In the genomic region with DNA sequence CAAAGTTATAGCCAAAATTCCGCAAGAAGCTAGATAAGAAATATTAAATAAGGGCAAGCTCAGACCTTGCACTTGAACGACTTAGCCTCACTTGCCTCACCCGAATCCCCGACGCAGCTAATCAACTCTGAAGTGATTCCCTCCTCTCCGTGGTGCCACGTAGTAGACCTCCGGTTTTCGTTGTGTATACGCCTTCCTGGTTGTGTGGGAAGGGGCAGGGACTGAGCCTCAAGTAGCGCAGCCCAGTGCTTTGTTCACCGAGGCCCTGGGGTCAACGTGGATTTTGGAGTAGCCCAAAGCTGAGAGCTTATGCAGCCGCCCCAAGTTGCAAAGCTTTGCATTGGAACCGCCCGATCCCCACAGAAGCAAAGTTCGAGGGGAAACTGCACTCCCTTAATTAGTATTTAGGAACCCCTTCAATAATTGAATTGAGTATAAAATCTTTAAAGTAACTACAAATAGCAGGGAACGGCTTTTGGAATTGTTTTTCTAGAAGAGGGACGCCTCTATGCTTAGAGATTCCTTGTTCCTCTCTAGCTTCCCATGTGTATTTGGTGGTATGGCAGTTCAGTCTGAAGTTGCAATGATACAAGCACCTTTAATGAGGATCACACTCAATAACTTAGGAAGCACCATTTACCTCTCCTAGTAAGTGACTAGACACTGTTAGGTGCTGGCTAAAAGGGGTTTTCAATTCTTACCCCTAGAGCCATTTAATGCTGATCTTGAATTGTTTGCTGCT, we compare ENCODE assay signal across 8 cellular contexts. TPM values are rescaled to one million over a fixed set of nuclear protein-coding genes. Genes with fewer than 3 reads are reported as not detected.
DNase-seq lines count a peak whose midpoint lies in the region; ATAC-seq and TF ChIP-seq lines count a peak whose summit lies in the region.

No MANE protein-coding gene starts in this region.

- peaks cover 23% of the 10 kb centered on the region for H3K79me2 ChIP-seq in ACC112 (ENCODE audit: control insufficient read depth, insufficient read depth, low read length, unreplicated experiment)
- H3K79me2 ChIP-seq in H9 (ENCODE audit: insufficient read depth, low read length), result no peaks in the 10 kb centered on the region

- no peak overlapping the region for H4K8ac ChIP-seq in H9 (replicated peaks; ENCODE audit: insufficient read length, low read depth, low read length)

- no peak overlapping the region for H2BK5ac ChIP-seq in H9 (ENCODE audit: insufficient read length, low read length)

- no peak overlapping the region for H2AK5ac ChIP-seq in H9 (ENCODE audit: insufficient read length, low read length)

- no peak overlapping the region for H2AFZ ChIP-seq in ACC112 (ENCODE audit: low read length, unreplicated experiment)
- H2AFZ ChIP-seq in H9 (ENCODE audit: low read length), result no peak overlapping the region

- no peaks in the 10 kb centered on the region for H4K20me1 ChIP-seq in H9 (ENCODE audit: control insufficient read depth, insufficient read depth, insufficient read length)

- peak overlapping the region in 1 of 3 experiments; percentile 86; a peak in 1 of 7 replicates for H3K27ac Mint-ChIP-seq in H9

- no peak for ATAC-seq in HG03442 (IDR thresholded peaks at IDR 0.05; ENCODE audit: unreplicated experiment)
- ATAC-seq in HG03108 (IDR thresholded peaks at IDR 0.05; ENCODE audit: unreplicated experiment), result no peak

- H3K9me3 Mint-ChIP-seq in H9, result peaks cover 12 to 40% of the 10 kb centered on the region in 2 experiments

- H3K36me3 Mint-ChIP-seq in H9 (ENCODE audit: insufficient read depth in 1 of 3, low read depth in 3 of 3), result peaks cover 3 to 6% (median 5%) of the 10 kb centered on the region in 3 experiments; a peak in 3 of 7 replicates

- H3K27me3 ChIP-seq in ACC112 (ENCODE audit: insufficient read depth, low read length) (no peaks in the 10 kb centered on the region), H9 (ENCODE audit: insufficient read depth, low read length) (no peaks in the 10 kb centered on the region; the same call in 1 of the 2 replicates), muscle layer of duodenum (ENCODE audit: low read depth, low read length) (no peaks in the 10 kb centered on the region)

- H3K14ac ChIP-seq in H9 (ENCODE audit: insufficient read depth, low read length), result peak overlapping the region; percentile 68; the same call in 1 of the 2 replicates

- H3K9ac ChIP-seq in H9 (ENCODE audit: extremely low read depth, insufficient read length, low read length), result peak overlapping the region; percentile 76

- H3K56ac ChIP-seq in H9 (ENCODE audit: insufficient read length, low read depth, low read length), result no peak overlapping the region

- WGBS in H9 (ENCODE audit: extremely low coverage, insufficient read length, low lambda C conversion rate), result no CpG with 5 or more reads among the region's 19 CpGs

- H3K4ac ChIP-seq in H9 (ENCODE audit: low read depth, low read length), result no peak overlapping the region

- H3K4me1 Mint-ChIP-seq in H9, result peaks cover 5 to 9% of the 10 kb centered on the region in 2 experiments; a peak in 3 of 4 replicates

- H3K9me3 ChIP-seq in H9 (ENCODE audit: control insufficient read depth, low read depth, low read length), result no peaks in the 10 kb centered on the region
- H3K9me3 ChIP-seq in muscle layer of duodenum (ENCODE audit: control insufficient read depth in 1 of 2, low read length in 2 of 2), result no peaks in the 10 kb centered on the region

- H2BK120ac ChIP-seq in H9 (ENCODE audit: low read depth, low read length, poor library complexity, severe bottlenecking), result no peak overlapping the region

- peaks cover 14% of the 10 kb centered on the region for H3K27me3 Mint-ChIP-seq in H9 (ENCODE audit: low read depth)

- TF ChIP-seq CTCF in H9 (conservative IDR thresholded peaks at IDR 0.05), result no peak

- H3K23me2 ChIP-seq in H9 (ENCODE audit: insufficient read length, low read depth, low read length, poor library complexity, severe bottlenecking), result peaks cover 6% of the 10 kb centered on the region

- H3K4me2 ChIP-seq in H9 (ENCODE audit: insufficient read depth, insufficient read length, low read length), result peak overlapping the region; percentile 91

- no peak overlapping the region for H2BK12ac ChIP-seq in H9 (ENCODE audit: insufficient read length, low read depth, low read length)

- no peak overlapping the region for H3T11ph ChIP-seq in H9 (ENCODE audit: low read length)

- H3K4me3 Mint-ChIP-seq in H9, result peak overlapping the region; percentile 73 to 87

- H3K36me3 ChIP-seq in ACC112 (ENCODE audit: insufficient read depth, low read length) (no peaks in the 10 kb centered on the region), muscle layer of duodenum (ENCODE audit: control insufficient read depth in 1 of 2, insufficient read depth in 2 of 2, low read length in 2 of 2) (no peaks in the 10 kb centered on the region)

- peak overlapping the region; percentile 82 for H3K27ac ChIP-seq in ACC112 (ENCODE audit: low read depth, low read length)
- no peak overlapping the region for H3K27ac ChIP-seq in H9 (ENCODE audit: insufficient read length, low read depth, low read length)
- no peak overlapping the region for H3K27ac ChIP-seq in muscle layer of duodenum (ENCODE audit: low read length)

- H3K79me1 ChIP-seq in H9 (ENCODE audit: insufficient read depth, low read depth, low read length, poor library complexity, severe bottlenecking), result no peaks in the 10 kb centered on the region

- H3K4me1 ChIP-seq in ACC112 (ENCODE audit: control insufficient read depth, insufficient read depth, low read length, unreplicated experiment) (no peaks in the 10 kb centered on the region), H9 (ENCODE audit: insufficient read depth, low read length) (no peaks in the 10 kb centered on the region; the same call in 1 of the 2 replicates), muscle layer of duodenum (ENCODE audit: control insufficient read depth in 1 of 2, insufficient read depth in 2 of 2, low read length in 2 of 2) (no peaks in the 10 kb centered on the region)

- H4K91ac ChIP-seq in H9 (ENCODE audit: insufficient read length, low read depth, low read length), result no peak overlapping the region

- no peak overlapping the region for H2BK15ac ChIP-seq in H9 (ENCODE audit: low read depth, low read length)

- DNase-seq in H9 (no peak), dermis blood vessel endothelial cell (peak; percentile 1), DMS 273 treated with DMSO at 0.1 percent for 48 hours (lab: John Stamatoyannopoulos, UW) (no peak), SHP77 (lab: John Stamatoyannopoulos, UW) (no peak)

- no peak overlapping the region for H2BK20ac ChIP-seq in H9 (ENCODE audit: low read depth, low read length, poor library complexity, severe bottlenecking)

- H3K23ac ChIP-seq in H9 (ENCODE audit: insufficient read length, low read depth, low read length), result no peak overlapping the region

- H3K18ac ChIP-seq in H9 (ENCODE audit: insufficient read length, low read depth, low read length), result no peak overlapping the region

- peak overlapping the region; percentile 82 for H3K4me3 ChIP-seq in ACC112 (ENCODE audit: low read depth, low read length)
- H3K4me3 ChIP-seq in muscle layer of duodenum (ENCODE audit: low read depth in 1 of 2, low read length in 2 of 2), result peak overlapping the region; percentile 33 to 58

- no peak overlapping the region for H4K5ac ChIP-seq in H9 (ENCODE audit: insufficient read length, low read depth, low read length)

RNA-seq across cellular contexts. Expression of a gene that starts 55.7 kb away (rescaled TPM):
- total RNA-seq in H9 (2021), result 42.2 and 46.3 TPM in 2 replicates
- total RNA-seq in dermis blood vessel endothelial cell, result 0.17 and 0.23 TPM in 2 replicates

Comparison
In these comparisons a context has a peak if more than half of its experiments do, and no peak if none do; other contexts are left out.
1. RNA of a gene that starts 55.7 kb away (total RNA-seq): 42.2 to 46.3 TPM in H9; 0.17 to 0.23 TPM in dermis blood vessel endothelial cell; every median in the first group is over 10 times any median in the second.